Comparison of ENCODE assay signal across 8 cellular contexts in genomic region chr15:90388462-90389182, GRCh38. TPM values are rescaled to one million over a fixed set of nuclear protein-coding genes. Genes with fewer than 3 reads are reported as not detected.
DNase-seq lines count a peak whose midpoint lies in the region; ATAC-seq and TF ChIP-seq lines count a peak whose summit lies in the region.

No MANE protein-coding gene starts in this region.

- peak overlapping the region; percentile 96 for H3K27ac Mint-ChIP-seq in activated T-cell treated with anti-CD3 and anti-CD28 coated beads, Interleukin-2, amount 50 U/mL, for 72 hours
- no peak overlapping the region for H3K27ac Mint-ChIP-seq in nephron progenitor cell

- DNase-seq in activated T-cell treated with anti-CD3 and anti-CD28 coated beads, Interleukin-2, amount 50 U/mL, for 72 hours, result peak; percentile 75 to 78
- DNase-seq in fibroblast of peridontal ligament (ENCODE audit: extremely low read depth) (peak; percentile 54), nephron progenitor cell (peak; percentile 60), suprapubic skin (ENCODE audit: low spot score in 2 of 2) (peak; percentile 90 to 92)

- H3K9ac ChIP-seq in OCI-LY3 (ENCODE audit: low read length), result peak overlapping the region; percentile 88

- peaks cover 8% of the 10 kb centered on the region for H3K4me1 ChIP-seq in OCI-LY3 (ENCODE audit: low read length)
- H3K4me1 ChIP-seq in suprapubic skin, result peaks cover 50% of the 10 kb centered on the region

- H3K36me3 Mint-ChIP-seq in activated T-cell treated with anti-CD3 and anti-CD28 coated beads, Interleukin-2, amount 50 U/mL, for 72 hours (ENCODE audit: insufficient read depth in 2 of 2), result peaks cover 11 to 37% of the 10 kb centered on the region in 2 donors
- peaks cover 18% of the 10 kb centered on the region for H3K36me3 Mint-ChIP-seq in nephron progenitor cell (ENCODE audit: low read depth)

- H3K9me3 Mint-ChIP-seq in activated T-cell treated with anti-CD3 and anti-CD28 coated beads, Interleukin-2, amount 50 U/mL, for 72 hours, result no peaks in the 10 kb centered on the region
- H3K9me3 Mint-ChIP-seq in nephron progenitor cell, result no peaks in the 10 kb centered on the region

- H4K20me1 ChIP-seq in OCI-LY3 (ENCODE audit: insufficient read depth, low read length), result peaks cover 38% of the 10 kb centered on the region

- H3K4me3 Mint-ChIP-seq in activated T-cell treated with anti-CD3 and anti-CD28 coated beads, Interleukin-2, amount 50 U/mL, for 72 hours, result peak overlapping the region; percentile 93 to 95
- peak overlapping the region; percentile 85 for H3K4me3 Mint-ChIP-seq in nephron progenitor cell

- TF ChIP-seq POLR2A in suprapubic skin (IDR thresholded peaks at IDR 0.05), result peak in 1 of 2 donors; percentile 36

- H3K27me3 ChIP-seq in OCI-LY3 (ENCODE audit: low read depth, low read length) (no peaks in the 10 kb centered on the region), suprapubic skin (no peaks in the 10 kb centered on the region)

- H3K36me3 ChIP-seq in OCI-LY3 (replicated peaks; ENCODE audit: low read depth, low read length) (peaks cover 22% of the 10 kb centered on the region), suprapubic skin (peaks cover 10% of the 10 kb centered on the region)

- H3K79me2 ChIP-seq in OCI-LY3 (ENCODE audit: low read length), result peaks cover 51% of the 10 kb centered on the region

- WGBS in suprapubic skin, result under 1% methylated on average over 30 of the region's 50 CpGs

- TF ChIP-seq CTCF in 22Rv1 (IDR thresholded peaks at IDR 0.05) (peak; percentile 11; the same call in 1 of the 2 replicates), OCI-LY3 (IDR thresholded peaks at IDR 0.05; ENCODE audit: low read depth, low read length) (no peak), nephron progenitor cell (IDR thresholded peaks at IDR 0.05) (no peak), suprapubic skin (IDR thresholded peaks at IDR 0.05) (no peak)

- no peaks in the 10 kb centered on the region for H3K27me3 Mint-ChIP-seq in activated T-cell treated with anti-CD3 and anti-CD28 coated beads, Interleukin-2, amount 50 U/mL, for 72 hours (ENCODE audit: low read depth)
- H3K27me3 Mint-ChIP-seq in nephron progenitor cell (ENCODE audit: low read depth, poor library complexity), result peaks cover 5% of the 10 kb centered on the region

- ATAC-seq in GM18867 (IDR thresholded peaks at IDR 0.05; ENCODE audit: unreplicated experiment) (peak; percentile 46), HG03095 (IDR thresholded peaks at IDR 0.05; ENCODE audit: unreplicated experiment) (peak; percentile 41)
- peak; percentile 49 to 65 for ATAC-seq in activated T-cell treated with anti-CD3 and anti-CD28 coated beads, Interleukin-2, amount 50 U/mL, for 72 hours (replicated peaks in 1 of 2)

- H3K27ac ChIP-seq in 22Rv1 (peak overlapping the region; percentile 71), OCI-LY3 (ENCODE audit: low read length) (peak overlapping the region; percentile 81), suprapubic skin (peak overlapping the region; percentile 96)

- peaks cover 52% of the 10 kb centered on the region for H3K4me1 Mint-ChIP-seq in activated T-cell treated with anti-CD3 and anti-CD28 coated beads, Interleukin-2, amount 50 U/mL, for 72 hours (ENCODE audit: low read depth)
- peaks cover 37% of the 10 kb centered on the region for H3K4me1 Mint-ChIP-seq in nephron progenitor cell

- H3K9me3 ChIP-seq in OCI-LY3 (ENCODE audit: insufficient read depth, low read length), result no peaks in the 10 kb centered on the region
- no peaks in the 10 kb centered on the region for H3K9me3 ChIP-seq in suprapubic skin

- no peak for TF ChIP-seq EP300 in suprapubic skin (IDR thresholded peaks at IDR 0.05)

- H2AFZ ChIP-seq in OCI-LY3 (ENCODE audit: low read depth, low read length), result peak overlapping the region; percentile 43; the same call in 1 of the 2 replicates

- H3K4me2 ChIP-seq in OCI-LY3 (ENCODE audit: low read length), result peak overlapping the region; percentile 82

- H3K4me3 ChIP-seq in OCI-LY3 (ENCODE audit: low read length) (peak overlapping the region; percentile 87), suprapubic skin (peak overlapping the region; percentile 67)

RNA-seq across cellular contexts. Expression of gene IQGAP1, which starts 0.6 kb away (rescaled TPM):
- 100 to 1,000 TPM; 177 to 184 TPM for total RNA-seq in activated T-cell treated with anti-CD3 and anti-CD28 coated beads, Interleukin-2, amount 50 U/mL, for 72 hours
- 100 to 1,000 TPM; 206 to 448 (median 215) TPM for total RNA-seq in suprapubic skin

RNA-seq across cellular contexts. Expression of gene ZNF774, which starts 36.5 kb away (rescaled TPM):
- 1 to 10 TPM in 1 of 2 donors, under 1 TPM in 1; 0.60 to 2.7 TPM for total RNA-seq in activated T-cell treated with anti-CD3 and anti-CD28 coated beads, Interleukin-2, amount 50 U/mL, for 72 hours
- 1 to 10 TPM; 1.4 to 7.2 (median 3.2) TPM for total RNA-seq in suprapubic skin

Comparison
In these comparisons a context has a peak if more than half of its experiments do, and no peak if none do; other contexts are left out.
1. Peak in every context shown above with its lines: DNase-seq, ATAC-seq, H3K4me3 ChIP-seq and H3K27ac ChIP-seq.